13 cellular contexts compared by ENCODE assay signal in the genomic region with DNA sequence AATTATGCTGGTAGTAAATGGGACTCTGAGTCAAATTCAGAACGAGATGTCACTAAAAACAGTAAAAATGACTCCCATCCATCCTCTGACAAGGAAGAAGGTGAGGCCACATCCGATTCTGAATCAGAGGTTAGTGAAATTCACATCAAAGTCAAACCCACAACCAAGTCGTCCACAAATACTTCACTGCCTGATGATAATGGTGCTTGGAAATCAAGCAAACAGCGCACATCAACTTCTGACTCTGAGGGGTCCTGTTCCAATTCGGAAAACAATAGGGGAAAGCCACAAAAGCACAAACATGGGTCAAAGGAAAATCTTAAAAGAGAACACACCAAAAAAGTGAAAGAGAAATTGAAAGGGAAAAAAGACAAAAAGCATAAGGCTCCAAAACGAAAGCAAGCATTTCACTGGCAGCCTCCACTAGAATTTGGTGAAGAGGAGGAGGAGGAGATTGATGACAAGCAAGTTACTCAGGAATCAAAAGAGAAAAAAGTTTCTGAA. TPM values are rescaled to one million over a fixed set of nuclear protein-coding genes. Genes with fewer than 3 reads are reported as not detected.
DNase-seq lines count a peak whose midpoint lies in the region; ATAC-seq and TF ChIP-seq lines count a peak whose summit lies in the region.
"Had no signal": no experiment of that assay in that cellular context is flagged by ENCODE, and none has a peak within 500 bp of the region (broad histone marks: within the 10 kb centered on the region; RNA-seq: fewer than 3 reads in every experiment).

No MANE protein-coding gene starts in this region.

- H3K36me3 Mint-ChIP-seq in MCF 10A (ENCODE audit: insufficient read depth, unreplicated experiment) (no peaks in the 10 kb centered on the region), GM23338 (ENCODE audit: low read depth) (peaks cover 48% of the 10 kb centered on the region)
- peaks cover 19% of the 10 kb centered on the region for H3K36me3 Mint-ChIP-seq in effector memory CD8-positive, alpha-beta T cell (ENCODE audit: insufficient read depth)

- in situ Hi-C loops in mammary epithelial cell (cut with MboI; ENCODE audit: low sequenced_read_pairs in 2 of 2), result loop anchor here in 1 of 2 donors (10.0 kb wide), 1 partner anchor 106 kb away; no protein-coding TSS in a partner anchor

- intact Hi-C loops in mammary epithelial cell (cut with micrococcal nuclease) (no loop called here), MCF 10A (cut with micrococcal nuclease) (no loop called here), Right ventricle myocardium superior (cut with DNase I) (no loop called here)

- H3K27ac ChIP-seq in mammary epithelial cell (ENCODE audit: insufficient read depth, low read depth, low read length), result no peak overlapping the region
- H3K27ac ChIP-seq in tibial nerve, result peak overlapping the region in 3 of 4 donors; percentile 7 to 29 (median 23)
- H3K27ac ChIP-seq in GM23338 (ENCODE audit: low read depth), result no peak overlapping the region

- H3K27me3 Mint-ChIP-seq in MCF 10A (ENCODE audit: insufficient read depth, unreplicated experiment) (no peaks in the 10 kb centered on the region), GM23338 (ENCODE audit: insufficient read depth, low read depth, poor library complexity) (no peaks in the 10 kb centered on the region)
- no peaks in the 10 kb centered on the region for H3K27me3 Mint-ChIP-seq in effector memory CD8-positive, alpha-beta T cell
- H3K27me3 Mint-ChIP-seq: memory B cell had no signal

- TF ChIP-seq CTCF in mammary epithelial cell (conservative IDR thresholded peaks at IDR 0.05 in 1 of 2, IDR thresholded peaks at IDR 0.05 in 1 of 2; ENCODE audit: extremely low read depth in 1 of 2, insufficient read depth in 1 of 2, low read depth in 1 of 2, low read length in 2 of 2) (no peak), MCF 10A (IDR thresholded peaks at IDR 0.05; ENCODE audit: unreplicated experiment) (no peak), tibial nerve (IDR thresholded peaks at IDR 0.05) (no peak), GM23338 (conservative IDR thresholded peaks at IDR 0.05; ENCODE audit: low read depth in 2 of 2) (no peak)

- POLR2A ChIA-PET in MCF 10A (lab: Yijun Ruan, JAX), result interaction anchor here (1.7 kb wide), 1 partner anchor 38 kb away, joined by 3 read pairs; the partner anchor contains the start of gene NKTR

- H3K4me3 Mint-ChIP-seq in MCF 10A (ENCODE audit: unreplicated experiment), result no peak overlapping the region
- no peak overlapping the region for H3K4me3 Mint-ChIP-seq in effector memory CD8-positive, alpha-beta T cell
- H3K4me3 Mint-ChIP-seq in GM23338, result no peak overlapping the region
- H3K4me3 Mint-ChIP-seq: memory B cell had no signal

- TF ChIP-seq POLR2A in tibial nerve (IDR thresholded peaks at IDR 0.05), result no peak

- peaks cover 12% of the 10 kb centered on the region for H3K4me1 ChIP-seq in mammary epithelial cell (ENCODE audit: insufficient read depth, low read length)
- peaks cover 0 to 11% (median 0%) of the 10 kb centered on the region in 4 donors for H3K4me1 ChIP-seq in tibial nerve
- H3K4me1 ChIP-seq in GM23338 (ENCODE audit: insufficient read depth), result no peaks in the 10 kb centered on the region

- H3K4me1 Mint-ChIP-seq in MCF 10A (ENCODE audit: insufficient read depth, unreplicated experiment) (no peaks in the 10 kb centered on the region), GM23338 (no peaks in the 10 kb centered on the region)
- peaks cover 7 to 12% of the 10 kb centered on the region in 2 donors for H3K4me1 Mint-ChIP-seq in effector memory CD8-positive, alpha-beta T cell (ENCODE audit: low read depth in 2 of 2)
- H3K4me1 Mint-ChIP-seq: memory B cell had no signal

- no peak overlapping the region for H3K9ac ChIP-seq in mammary epithelial cell (ENCODE audit: insufficient read depth, low read length)

- TSS peak; percentile 33 for BruUV-seq in mammary epithelial cell (replicated peaks; lab: Mats Ljungman, UMichigan)
- BruUV-seq in MCF 10A (replicated peaks; lab: Mats Ljungman, UMichigan), result no TSS peak

- DNase-seq in mammary epithelial cell (no peak), MCF 10A (ENCODE audit: unreplicated experiment) (no peak), T-helper 2 cell (peak in 3 of 5 experiments; percentile 27 to 94 (median 47)), tibial nerve (ENCODE audit: low spot score in 2 of 2) (no peak), GM23338 (ENCODE audit: low spot score) (no peak), Right ventricle myocardium superior (no peak)
- peak in 2 of 3 experiments; percentile 17 to 33 for DNase-seq in effector memory CD8-positive, alpha-beta T cell
- DNase-seq: Kasumi-1, NCI-H446 treated with DMSO at 0.1 percent for 48 hours, SHP77 had no signal

- H3K36me3 ChIP-seq in mammary epithelial cell (ENCODE audit: insufficient read depth, low read length) (peaks cover 65% of the 10 kb centered on the region), tibial nerve (peaks cover 0 to 93% (median 31%) of the 10 kb centered on the region in 3 donors), GM23338 (ENCODE audit: insufficient read depth) (peaks cover 87% of the 10 kb centered on the region)

- no peak for TF ChIP-seq EP300 in tibial nerve (IDR thresholded peaks at IDR 0.05)

- H2AFZ ChIP-seq in mammary epithelial cell (ENCODE audit: low read depth, low read length) (no peak overlapping the region), GM23338 (no peak overlapping the region)

- 97% methylated on average over 6 of the region's 6 CpGs for WGBS in mammary epithelial cell (ENCODE audit: low coverage, missing lambda C conversion rate)
- 70 to 76% methylated on average over 6 of the region's 6 CpGs for WGBS in tibial nerve, 2 donors

- dilution Hi-C loops in mammary epithelial cell (cut with HindIII; ENCODE audit: low sequenced_read_pairs), result no loop called here

- H3K79me2 ChIP-seq in mammary epithelial cell (ENCODE audit: insufficient read depth, low read length) (peaks cover 14% of the 10 kb centered on the region), GM23338 (replicated peaks; ENCODE audit: insufficient read depth) (peaks cover 11% of the 10 kb centered on the region; the same call in 1 of the 2 replicates)

- H3F3A ChIP-seq in GM23338 (replicated peaks; ENCODE audit: low read depth), result no peaks in the 10 kb centered on the region

- no peaks in the 10 kb centered on the region for H3K9me2 ChIP-seq in GM23338 (ENCODE audit: insufficient read depth)

- H3K27me3 ChIP-seq in mammary epithelial cell (ENCODE audit: insufficient read depth, low read length) (no peaks in the 10 kb centered on the region), tibial nerve (no peaks in the 10 kb centered on the region), GM23338 (ENCODE audit: insufficient read depth) (no peaks in the 10 kb centered on the region)

- no peak overlapping the region for H3K4me2 ChIP-seq in mammary epithelial cell (ENCODE audit: insufficient read depth, low read depth, low read length)
- H3K4me2 ChIP-seq in GM23338, result no peak overlapping the region

- H3K27ac Mint-ChIP-seq in MCF 10A (ENCODE audit: low read depth, unreplicated experiment) (no peak overlapping the region), GM23338 (no peak overlapping the region)
- no peak overlapping the region for H3K27ac Mint-ChIP-seq in effector memory CD8-positive, alpha-beta T cell
- H3K27ac Mint-ChIP-seq: memory B cell had no signal

- H4K20me1 ChIP-seq in mammary epithelial cell (ENCODE audit: insufficient read depth, low read length) (no peaks in the 10 kb centered on the region), GM23338 (replicated peaks; ENCODE audit: insufficient read depth) (peaks cover 12% of the 10 kb centered on the region; the same call in 1 of the 2 replicates)

- no peaks in the 10 kb centered on the region for H3K9me3 ChIP-seq in mammary epithelial cell (replicated peaks; ENCODE audit: insufficient read depth, low read length)
- H3K9me3 ChIP-seq in tibial nerve, result no peaks in the 10 kb centered on the region

- no peak overlapping the region for H3K4me3 ChIP-seq in mammary epithelial cell (replicated peaks in 1 of 3; ENCODE audit: insufficient read depth in 1 of 3, low read depth in 2 of 3, low read length in 3 of 3)
- no peak overlapping the region for H3K4me3 ChIP-seq in tibial nerve
- no peak overlapping the region for H3K4me3 ChIP-seq in GM23338

- CTCF ChIA-PET in mammary epithelial cell (lab: Charles Lee; ENCODE audit: low non-redundant PET) (no interaction called here), MCF 10A (lab: Yijun Ruan, JAX) (no interaction called here)

- peak; percentile 80 for ATAC-seq in effector memory CD8-positive, alpha-beta T cell (replicated peaks)
- ATAC-seq in GM23338 (no peak), GM18498 (IDR thresholded peaks at IDR 0.05; ENCODE audit: unreplicated experiment) (no peak), Right ventricle myocardium superior (ENCODE audit: poor library complexity) (no peak)

- H3K9me3 Mint-ChIP-seq in MCF 10A (ENCODE audit: unreplicated experiment), result no peaks in the 10 kb centered on the region
- no peaks in the 10 kb centered on the region for H3K9me3 Mint-ChIP-seq in effector memory CD8-positive, alpha-beta T cell
- H3K9me3 Mint-ChIP-seq in GM23338, result no peaks in the 10 kb centered on the region; the same call in 2 of the 3 replicates
- H3K9me3 Mint-ChIP-seq: memory B cell had no signal

RNA-seq across cellular contexts. Expression of gene ZBTB47, which starts 15.1 kb away (rescaled TPM):
- 10 to 100 TPM in 1 of 2 donors, 1 to 10 TPM in 1; 8.2 to 21.8 TPM for total RNA-seq in mammary epithelial cell
- polyA plus RNA-seq in mammary epithelial cell, result 7.0 TPM
- polyA minus RNA-seq in mammary epithelial cell, result 7.3 TPM
- 10.9 and 12.4 TPM in 2 replicates for total RNA-seq in MCF 10A (2022)
- 10 to 100 TPM; 44.6 to 81.3 (median 60.3) TPM for total RNA-seq in tibial nerve
- 2.8 and 2.9 TPM in 2 replicates for total RNA-seq in GM23338 (2014; rRNA removed; shearing (Covaris generic))
- 0.48 and 0.63 TPM in 2 replicates for polyA plus RNA-seq in GM23338 (2016; fragmentation: Nextera tagmentation; extraction: Ambion mirVana)
- 82.3 TPM for total RNA-seq in Right ventricle myocardium superior

RNA-seq across cellular contexts. Expression of gene NKTR, which starts 37.9 kb away (rescaled TPM):
- total RNA-seq in mammary epithelial cell (10 to 100 TPM; 57.2 to 59.3 TPM), MCF 10A (2022) (63.4 and 63.5 TPM in 2 replicates), tibial nerve (100 to 1,000 TPM; 122 to 175 (median 146) TPM), Right ventricle myocardium superior (21.6 TPM)
- polyA plus RNA-seq in mammary epithelial cell (10.4 TPM), GM23338 (2016; fragmentation: Nextera tagmentation; extraction: Ambion mirVana) (68.7 and 81.3 TPM in 2 replicates)
- polyA minus RNA-seq in mammary epithelial cell, result 18.8 TPM
- total RNA-seq in GM23338 (2014; rRNA removed; shearing (Covaris generic)), result 88.2 and 117 TPM in 2 replicates

RNA-seq across cellular contexts. Expression of gene KLHL40, which starts 46.9 kb away (rescaled TPM):
- total RNA-seq in mammary epithelial cell (not detected), MCF 10A (2022) (not detected in 2 replicates), tibial nerve (under 1 TPM in 1 of 4 donors, not detected in 3; 0.42 TPM), Right ventricle myocardium superior (0.11 TPM)
- polyA plus RNA-seq in mammary epithelial cell (not detected), GM23338 (2016; fragmentation: Nextera tagmentation; extraction: Ambion mirVana) (not detected in 2 replicates)
- polyA minus RNA-seq in mammary epithelial cell, result not detected
- not detected in 2 replicates for total RNA-seq in GM23338 (2014; rRNA removed; shearing (Covaris generic))
- total RNA-seq: glomerular endothelial cell had no signal

RNA-seq across cellular contexts. Expression of gene SS18L2, which starts 47.7 kb away (rescaled TPM):
- 10 to 100 TPM; 13.3 to 19.3 TPM for total RNA-seq in mammary epithelial cell
- 25.5 TPM for polyA plus RNA-seq in mammary epithelial cell
- polyA minus RNA-seq in mammary epithelial cell, result 54.5 TPM
- 22.1 and 26.2 TPM in 2 replicates for total RNA-seq in MCF 10A (2022)
- total RNA-seq in tibial nerve, result 10 to 100 TPM; 10.2 to 28.2 (median 15.7) TPM
- total RNA-seq in GM23338 (2014; rRNA removed; shearing (Covaris generic)), result 75.2 and 75.3 TPM in 2 replicates
- 228 and 241 TPM in 2 replicates for polyA plus RNA-seq in GM23338 (2016; fragmentation: Nextera tagmentation; extraction: Ambion mirVana)
- total RNA-seq in Right ventricle myocardium superior, result 9.1 TPM

RNA-seq across cellular contexts. Expression of gene SEC22C, which starts 56.6 kb away (rescaled TPM):
- total RNA-seq in mammary epithelial cell (10 to 100 TPM; 53.2 to 68.7 TPM), MCF 10A (2022) (52.1 and 55.7 TPM in 2 replicates), tibial nerve (10 to 100 TPM; 74.1 to 95.3 (median 86.1) TPM), Right ventricle myocardium superior (21.6 TPM)
- polyA plus RNA-seq in mammary epithelial cell (34.2 TPM), GM23338 (2016; fragmentation: Nextera tagmentation; extraction: Ambion mirVana) (16.8 and 21.9 TPM in 2 replicates)
- polyA minus RNA-seq in mammary epithelial cell, result 46.7 TPM
- total RNA-seq in GM23338 (2014; rRNA removed; shearing (Covaris generic)), result 48.3 and 52.3 TPM in 2 replicates

Comparison
In these comparisons a context has a peak if more than half of its experiments do, and no peak if none do; other contexts are left out.
1. DNase-seq: peak in T-helper 2 cell (3 of 5) and effector memory CD8-positive, alpha-beta T cell (2 of 3); none in mammary epithelial cell (single experiment), MCF 10A (single experiment), tibial nerve (0 of 2), GM23338 (single experiment) and Right ventricle myocardium superior (single experiment).
2. H3K27ac ChIP-seq: peak in tibial nerve (3 of 4); none in mammary epithelial cell (single experiment) and GM23338 (single experiment).